ENCODE assay signal across 8 cellular contexts in the genomic region with DNA sequence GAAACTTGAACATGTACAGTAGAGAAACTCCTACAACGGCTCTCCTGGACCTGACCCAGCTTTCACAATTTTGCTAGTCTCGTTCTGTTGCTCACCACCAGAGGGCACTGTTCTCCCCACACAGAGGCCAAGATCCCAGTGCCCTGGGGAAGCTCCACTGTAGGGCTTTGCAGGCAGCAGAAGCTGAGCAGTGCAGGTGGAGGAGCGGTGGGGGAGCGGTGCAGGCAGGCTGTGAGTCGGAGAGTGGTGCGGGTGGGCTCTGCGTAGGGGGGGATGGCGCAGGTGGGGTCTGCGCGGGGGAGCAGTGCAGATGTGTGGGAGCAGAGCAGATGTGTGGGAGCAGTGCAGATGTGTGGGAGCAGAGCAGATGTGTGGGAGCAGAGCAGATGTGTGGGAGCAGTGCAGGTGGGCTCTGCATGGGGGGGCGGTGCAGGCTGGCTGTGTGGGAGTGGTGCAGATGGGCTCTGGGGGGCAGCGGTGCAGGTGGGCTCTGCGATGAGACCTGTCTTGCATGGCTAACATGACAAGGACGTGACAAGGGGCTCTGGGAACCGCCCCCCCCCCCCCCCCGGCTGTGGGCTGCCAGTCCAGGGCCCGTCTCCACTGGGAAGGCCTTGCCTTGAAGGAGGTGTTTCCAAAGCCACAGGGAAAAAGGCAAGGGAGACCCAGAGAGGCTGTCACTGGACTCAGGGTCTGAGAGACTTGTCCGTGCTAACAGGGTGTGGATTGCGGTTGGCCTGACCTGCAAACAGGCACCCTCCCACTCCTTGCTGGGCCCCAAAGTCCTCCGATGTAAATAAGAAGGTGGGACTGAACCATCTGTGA. TPM values are rescaled to one million over a fixed set of nuclear protein-coding genes. Genes with fewer than 3 reads are reported as not detected.
DNase-seq lines count a peak whose midpoint lies in the region; ATAC-seq and TF ChIP-seq lines count a peak whose summit lies in the region.

No MANE protein-coding gene starts in this region.

- H3K27me3 ChIP-seq in Loucy (ENCODE audit: insufficient read depth, low read length, poor library complexity, severe bottlenecking), result no peaks in the 10 kb centered on the region
- H3K27me3 ChIP-seq in neuronal stem cell (ENCODE audit: control insufficient read depth in 3 of 3, insufficient read depth in 3 of 3, low read depth in 1 of 3, low read length in 3 of 3), result peaks cover 0 to 51% (median 6%) of the 10 kb centered on the region in 3 experiments

- H4K20me1 ChIP-seq in Loucy (ENCODE audit: insufficient read depth, low read length, poor library complexity, severe bottlenecking), result no peaks in the 10 kb centered on the region

- TF ChIP-seq CTCF in Loucy (conservative IDR thresholded peaks at IDR 0.05; ENCODE audit: low read length), result peak; percentile 93

- no peak overlapping the region for H3K23ac ChIP-seq in neuronal stem cell (ENCODE audit: low read depth, low read length, poor library complexity)

- H2BK15ac ChIP-seq in neuronal stem cell (ENCODE audit: low read length), result peak overlapping the region; percentile 42

- H2BK5ac ChIP-seq in neuronal stem cell (ENCODE audit: low read length), result no peak overlapping the region

- H3K4me1 ChIP-seq in Loucy (ENCODE audit: insufficient read depth, low read length, poor library complexity, severe bottlenecking) (peaks cover 5% of the 10 kb centered on the region), neuronal stem cell (ENCODE audit: control insufficient read depth in 2 of 2, insufficient read depth in 1 of 2, low read depth in 1 of 2, low read length in 2 of 2) (peaks cover 0 to 2% of the 10 kb centered on the region in 2 donors)

- no peak overlapping the region for H2BK120ac ChIP-seq in neuronal stem cell (ENCODE audit: low read depth, low read length)

- no peak overlapping the region for H2AK5ac ChIP-seq in neuronal stem cell (ENCODE audit: low read depth, low read length)

- H3K14ac ChIP-seq in neuronal stem cell (ENCODE audit: low read length), result no peak overlapping the region

- H3K36me3 ChIP-seq in Loucy (ENCODE audit: insufficient read depth, low read length), result no peaks in the 10 kb centered on the region
- H3K36me3 ChIP-seq in neuronal stem cell (replicated peaks in 1 of 2; ENCODE audit: control insufficient read depth in 2 of 2, insufficient read depth in 2 of 2, low read length in 2 of 2), result no peaks in the 10 kb centered on the region

- no peaks in the 10 kb centered on the region for H3K79me2 ChIP-seq in Loucy (ENCODE audit: insufficient read depth, low read length)

- DNase-seq in DMS153 treated with DMSO at 0.1 percent for 48 hours (lab: John Stamatoyannopoulos, UW; ENCODE audit: unreplicated experiment) (peak; percentile 81), RPMI7951 (ENCODE audit: low read depth) (peak; percentile 80), activated T-helper 1 cell treated with Interleukin-2 at 50 U/mL for 16 hours (ENCODE audit: low read depth) (peak; percentile 51), fibroblast of peridontal ligament (ENCODE audit: extremely low read depth) (peak; percentile 90), neuronal stem cell (ENCODE audit: low spot score) (peak; percentile 80), stromal cell of bone marrow (ENCODE audit: low read depth) (peak; percentile 69)

- no peak overlapping the region for H2BK12ac ChIP-seq in neuronal stem cell (ENCODE audit: low read length)

- no peaks in the 10 kb centered on the region for H3F3A ChIP-seq in Loucy (ENCODE audit: low read depth)

- no peak overlapping the region for H3K27ac ChIP-seq in neuronal stem cell (replicated peaks; ENCODE audit: low read length)

- no peaks in the 10 kb centered on the region for H3K79me1 ChIP-seq in neuronal stem cell (ENCODE audit: low read depth, low read length)

- ATAC-seq in GM21786 (IDR thresholded peaks at IDR 0.05; ENCODE audit: unreplicated experiment), result peak; percentile 76

- H3K4me2 ChIP-seq in Loucy (ENCODE audit: low read depth, low read length, poor library complexity, severe bottlenecking), result no peak overlapping the region
- H3K4me2 ChIP-seq in neuronal stem cell (ENCODE audit: insufficient read depth, low read length, poor library complexity, severe bottlenecking), result peak overlapping the region; percentile 23

- H4K8ac ChIP-seq in neuronal stem cell (ENCODE audit: low read depth, low read length), result no peak overlapping the region

- H3K9ac ChIP-seq in Loucy (ENCODE audit: low read depth, low read length, poor library complexity, severe bottlenecking), result no peak overlapping the region
- H3K9ac ChIP-seq in neuronal stem cell (ENCODE audit: low read depth, low read length, poor library complexity), result peak overlapping the region; percentile 74

- no peak overlapping the region for H4K91ac ChIP-seq in neuronal stem cell (ENCODE audit: low read depth, low read length, poor library complexity)

- H3K4ac ChIP-seq in neuronal stem cell (ENCODE audit: low read length), result peak overlapping the region; percentile 86

- H2AFZ ChIP-seq in Loucy (ENCODE audit: low read length) (peak overlapping the region; percentile 6; the same call in 1 of the 2 replicates), neuronal stem cell (ENCODE audit: low read length) (no peak overlapping the region)

- H3K9me2 ChIP-seq in Loucy (replicated peaks; ENCODE audit: low read depth, low read length), result no peaks in the 10 kb centered on the region

- H3K18ac ChIP-seq in neuronal stem cell (ENCODE audit: low read length), result peak overlapping the region; percentile 59

- WGBS in neuronal stem cell (ENCODE audit: extremely low coverage in 2 of 2, insufficient read length in 2 of 2, insufficient replicate concordance in 1 of 2), 2 donors, result no CpG with 5 or more reads among the region's 20 CpGs

- H3K9me3 ChIP-seq in Loucy (ENCODE audit: insufficient read depth, low read depth, low read length), result peaks cover 2% of the 10 kb centered on the region; the same call in 1 of the 2 replicates
- no peaks in the 10 kb centered on the region for H3K9me3 ChIP-seq in neuronal stem cell (replicated peaks in 1 of 2; ENCODE audit: control insufficient read depth in 2 of 2, insufficient read depth in 1 of 2, low read depth in 1 of 2, low read length in 2 of 2)

- H3K4me3 ChIP-seq in Loucy (ENCODE audit: low read length, poor library complexity, severe bottlenecking), result no peak overlapping the region
- no peak overlapping the region for H3K4me3 ChIP-seq in neuronal stem cell (ENCODE audit: low read length in 2 of 2)

RNA-seq across cellular contexts. Expression of a gene that starts 7.3 kb away (rescaled TPM):
- 0.12 and 2.2 TPM in 2 replicates for total RNA-seq in RPMI7951 (2014; rRNA removed; shearing (Covaris generic))
- 0.26 TPM for polyA plus RNA-seq in neuronal stem cell (2013, experiment 1 of 2)
- polyA plus RNA-seq in neuronal stem cell (2013, experiment 2 of 2), result 0.24 TPM

RNA-seq across cellular contexts. Expression of a gene that starts 29.5 kb away (rescaled TPM):
- total RNA-seq in RPMI7951 (2014; rRNA removed; shearing (Covaris generic)), result 2.4 and 3.0 TPM in 2 replicates
- 3.0 TPM for polyA plus RNA-seq in neuronal stem cell (2013, experiment 1 of 2)
- polyA plus RNA-seq in neuronal stem cell (2013, experiment 2 of 2), result 2.9 TPM

RNA-seq across cellular contexts. Expression of a gene that starts 49.7 kb away (rescaled TPM):
- 134 and 144 TPM in 2 replicates for total RNA-seq in RPMI7951 (2014; rRNA removed; shearing (Covaris generic))
- polyA plus RNA-seq in neuronal stem cell (2013, experiment 1 of 2), result 66.4 TPM
- 69.3 TPM for polyA plus RNA-seq in neuronal stem cell (2013, experiment 2 of 2)
